9 cellular contexts compared by ENCODE assay signal in the genomic region with DNA sequence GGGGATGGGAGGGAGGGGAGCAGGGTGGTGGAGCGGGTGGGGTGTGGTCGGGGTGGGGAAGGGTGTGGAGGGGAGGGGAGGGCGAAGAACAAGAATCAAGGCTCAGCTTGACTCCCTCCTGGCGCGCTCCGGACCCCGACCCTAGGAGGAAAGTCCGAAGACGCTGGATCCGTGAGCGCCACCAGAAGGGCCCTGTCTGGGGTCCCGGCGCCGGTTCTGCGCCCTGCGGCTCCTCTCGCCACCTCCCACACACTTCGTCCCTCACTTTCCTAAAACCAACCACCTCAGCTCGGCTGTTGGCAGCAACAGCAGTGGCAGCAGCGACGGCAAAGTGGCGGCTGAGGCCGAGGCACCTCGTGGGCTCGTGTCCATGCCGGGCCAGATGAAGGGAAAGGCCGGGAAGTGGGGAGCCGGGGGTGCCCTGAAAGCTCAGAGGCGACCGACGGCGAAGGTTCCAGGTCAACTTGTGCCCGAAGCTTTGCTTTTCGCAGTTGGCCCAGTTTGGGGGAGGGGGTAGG. TPM values are rescaled to one million over a fixed set of nuclear protein-coding genes. Genes with fewer than 3 reads are reported as not detected.
A peak's percentile ranks its signal among the peaks of the same experiment; 100 is the strongest.
DNase-seq lines count a peak whose midpoint lies in the region; ATAC-seq and TF ChIP-seq lines count a peak whose summit lies in the region.
"Had no signal": no experiment of that assay in that cellular context is flagged by ENCODE, and none has a peak within 500 bp of the region (broad histone marks: within the 10 kb centered on the region; RNA-seq: fewer than 3 reads in every experiment).

No MANE protein-coding gene starts in this region.

- H3K4me3 ChIP-seq in mucosa of rectum (ENCODE audit: low read length in 2 of 2), result peak overlapping the region; percentile 22 to 62
- peak overlapping the region; percentile 4 to 54 (median 28) for H3K4me3 ChIP-seq in transverse colon

- H3K36me3 Mint-ChIP-seq in activated CD4-positive, alpha-beta T cell treated with anti-CD3 and anti-CD28 coated beads, Interleukin-2, amount 10 ng/mL, durations not matched to agents 7 days and 5 days (ENCODE audit: low read depth), result no peaks in the 10 kb centered on the region
- no peaks in the 10 kb centered on the region for H3K36me3 Mint-ChIP-seq in central memory CD8-positive, alpha-beta T cell (ENCODE audit: insufficient read depth)

- POLR2A ChIA-PET in activated CD4-positive, alpha-beta T cell treated with anti-CD3 and anti-CD28 coated beads, Interleukin-2, amount 10 ng/mL, durations not matched to agents 7 days and 5 days (lab: Charles Lee), result no interaction called here

- TF ChIP-seq EP300 in transverse colon (IDR thresholded peaks at IDR 0.05; ENCODE audit: low read depth), result no peak

- no peak for ATAC-seq in central memory CD8-positive, alpha-beta T cell (replicated peaks; ENCODE audit: extremely low read depth, poor library complexity, severe bottlenecking)
- no peak for ATAC-seq in GM21528 (IDR thresholded peaks at IDR 0.05; ENCODE audit: low FRiP score, unreplicated experiment)

- peaks cover 30 to 44% of the 10 kb centered on the region in 2 donors for H3K27me3 ChIP-seq in mucosa of rectum (ENCODE audit: control insufficient read depth in 2 of 2, insufficient read depth in 2 of 2, low read length in 2 of 2)
- peaks cover 63% of the 10 kb centered on the region for H3K27me3 ChIP-seq in transverse colon

- in situ Hi-C loops in transverse colon (cut with MboI; ENCODE audit: low pct_ligation_motif_present in 1 of 4, low pct_unique_long_range_greater_than_20kb in 1 of 4, low sequenced_read_pairs in 3 of 4), result no loop called here

- TF ChIP-seq POLR2A in transverse colon (IDR thresholded peaks at IDR 0.05), result no peak

- H3K4me3 Mint-ChIP-seq in activated CD4-positive, alpha-beta T cell treated with anti-CD3 and anti-CD28 coated beads, Interleukin-2, amount 10 ng/mL, durations not matched to agents 7 days and 5 days, result no peak overlapping the region
- peak overlapping the region; percentile 60 for H3K4me3 Mint-ChIP-seq in central memory CD8-positive, alpha-beta T cell

- H3K4me1 ChIP-seq in mucosa of rectum (ENCODE audit: control insufficient read depth in 2 of 2, insufficient read depth in 2 of 2, low read length in 2 of 2) (peaks cover 6 to 9% of the 10 kb centered on the region in 2 donors), transverse colon (peaks cover 17 to 22% (median 22%) of the 10 kb centered on the region in 4 donors)

- H3K27ac Mint-ChIP-seq in activated CD4-positive, alpha-beta T cell treated with anti-CD3 and anti-CD28 coated beads, Interleukin-2, amount 10 ng/mL, durations not matched to agents 7 days and 5 days, result no peak overlapping the region
- no peak overlapping the region for H3K27ac Mint-ChIP-seq in central memory CD8-positive, alpha-beta T cell (ENCODE audit: low read depth)

- peaks cover 54% of the 10 kb centered on the region for H3K27me3 Mint-ChIP-seq in activated CD4-positive, alpha-beta T cell treated with anti-CD3 and anti-CD28 coated beads, Interleukin-2, amount 10 ng/mL, durations not matched to agents 7 days and 5 days
- peaks cover 66% of the 10 kb centered on the region for H3K27me3 Mint-ChIP-seq in central memory CD8-positive, alpha-beta T cell

- no peaks in the 10 kb centered on the region for H3K9me3 ChIP-seq in mucosa of rectum (ENCODE audit: control insufficient read depth in 2 of 2, low read length in 2 of 2)
- no peaks in the 10 kb centered on the region for H3K9me3 ChIP-seq in transverse colon

- H3K9ac ChIP-seq in mucosa of rectum (ENCODE audit: low read depth in 1 of 2, low read length in 2 of 2), result peak overlapping the region in 1 of 2 donors; percentile 20

- 0 to 2% methylated on average over 5 to 32 of the region's 34 CpGs for WGBS in transverse colon (ENCODE audit: low coverage in 1 of 2), 2 donors

- no peaks in the 10 kb centered on the region for H3K9me3 Mint-ChIP-seq in activated CD4-positive, alpha-beta T cell treated with anti-CD3 and anti-CD28 coated beads, Interleukin-2, amount 10 ng/mL, durations not matched to agents 7 days and 5 days
- H3K9me3 Mint-ChIP-seq in central memory CD8-positive, alpha-beta T cell, result no peaks in the 10 kb centered on the region

- no peaks in the 10 kb centered on the region for H3K4me1 Mint-ChIP-seq in activated CD4-positive, alpha-beta T cell treated with anti-CD3 and anti-CD28 coated beads, Interleukin-2, amount 10 ng/mL, durations not matched to agents 7 days and 5 days
- peaks cover 6% of the 10 kb centered on the region for H3K4me1 Mint-ChIP-seq in central memory CD8-positive, alpha-beta T cell

- H3K36me3 ChIP-seq in mucosa of rectum (ENCODE audit: control insufficient read depth in 2 of 2, insufficient read depth in 2 of 2, low read length in 2 of 2), result no peaks in the 10 kb centered on the region
- H3K36me3 ChIP-seq in transverse colon, result no peaks in the 10 kb centered on the region

- intact Hi-C loops in transverse colon (cut with DNase I; ENCODE audit: low total_unique reads), result loop anchor here (1.0 kb wide), 1 partner anchor 45 kb away; no protein-coding TSS in a partner anchor

- CTCF ChIA-PET in activated CD4-positive, alpha-beta T cell treated with anti-CD3 and anti-CD28 coated beads, Interleukin-2, amount 10 ng/mL, durations not matched to agents 7 days and 5 days (lab: Charles Lee), result no interaction called here

- no peak overlapping the region for H3K27ac ChIP-seq in mucosa of rectum (ENCODE audit: low read depth in 2 of 2, low read length in 2 of 2)
- no peak overlapping the region for H3K27ac ChIP-seq in transverse colon

- DNase-seq in activated CD4-positive, alpha-beta T cell treated with anti-CD3 and anti-CD28 coated beads for 48 hours, result peak; percentile 4
- DNase-seq in activated CD4-positive, alpha-beta T cell treated with anti-CD3 and anti-CD28 coated beads, Interleukin-2, amount 10 ng/mL, durations not matched to agents 7 days and 5 days, result no peak
- DNase-seq in central memory CD8-positive, alpha-beta T cell (ENCODE audit: low spot score in 2 of 2), result no peak
- no peak for DNase-seq in transverse colon
- DNase-seq in stimulated activated CD4-positive, alpha-beta T cell treated with anti-CD3 and anti-CD28 coated beads, Interleukin-4, amount 100 ng/mL, for 24 hours, result no peak
- DNase-seq in stimulated activated CD4-positive, alpha-beta T cell treated with anti-CD3 and anti-CD28 coated beads, Interleukin-4, amount 100 ng/mL, for 1 hour, result no peak
- DNase-seq: activated CD8-positive, alpha-beta memory T cell treated with anti-CD3 and anti-CD28 coated beads, Interleukin-2, amount 50 U/mL, for 4 hours had no signal

- no peak for TF ChIP-seq CTCF in transverse colon (IDR thresholded peaks at IDR 0.05)

RNA-seq across cellular contexts. Expression of gene KLHL14, which starts 2.1 kb away (rescaled TPM):
- not detected for total RNA-seq in activated CD4-positive, alpha-beta T cell treated with anti-CD3 and anti-CD28 coated beads, Interleukin-2, amount 10 ng/mL, durations not matched to agents 7 days and 5 days
- under 1 TPM in 3 of 4 donors, not detected in 1; 0.14 to 0.75 (median 0.64) TPM for total RNA-seq in transverse colon
